17 cellular contexts compared by ENCODE assay signal in genomic region chr11:67378544-67378943, GRCh38. TPM values are rescaled to one million over a fixed set of nuclear protein-coding genes. Genes with fewer than 3 reads are reported as not detected.
DNase-seq lines count a peak whose midpoint lies in the region; ATAC-seq, FAIRE-seq and TF ChIP-seq lines count a peak whose summit lies in the region.
"Had no signal": no experiment of that assay in that cellular context is flagged by ENCODE, and none has a peak within 500 bp of the region (broad histone marks: within the 10 kb centered on the region; RNA-seq: fewer than 3 reads in every experiment).

No MANE protein-coding gene starts in this region.

- POLR2A ChIA-PET in activated B cell treated with CpG ODN at 0.5 μM for 24 hours (lab: Charles Lee): interaction anchor here (0.6 to 26.4 kb wide), 6 partner anchors 13 to 87 kb away, joined by 3 to 1307 read pairs (median 4); partner anchors contain the start of genes CLCF1, POLD4 and RAD9A

- H3F3A ChIP-seq in neural progenitor cell (ENCODE audit: low read depth): peaks cover 29% of the 10 kb centered on the region

- no peaks in the 10 kb centered on the region for H3K27me3 Mint-ChIP-seq in activated B cell treated with CpG ODN at 0.5 μM for 24 hours
- H3K27me3 Mint-ChIP-seq in neural progenitor cell (ENCODE audit: insufficient read depth, low read depth): peaks cover 14% of the 10 kb centered on the region
- peaks cover 34% of the 10 kb centered on the region for H3K27me3 Mint-ChIP-seq in type B pancreatic cell

- CTCF ChIA-PET in activated B cell treated with CpG ODN at 0.5 μM for 24 hours (lab: Charles Lee): interaction anchor here (4.4 to 22.6 kb wide), 3 partner anchors 25 to 59 kb away, joined by 48 to 735 read pairs (median 200); partner anchors contain the start of gene POLD4

- ATAC-seq in Right ventricle myocardium inferior (no peak), Right ventricle myocardium superior (ENCODE audit: poor library complexity) (no peak), activated B cell treated with CpG ODN at 0.5 μM for 24 hours (ENCODE audit: low read depth) (no peak)

- H3K4me2 ChIP-seq in neural progenitor cell: no peak overlapping the region

- DNase-seq in Right ventricle myocardium inferior (ENCODE audit: missing footprints) (peak; percentile 18), Right ventricle myocardium superior (no peak), activated B cell treated with CpG ODN at 0.5 μM for 24 hours (no peak), neural progenitor cell (ENCODE audit: low spot score) (no peak), vagina (ENCODE audit: extremely low spot score in 2 of 2) (no peak), frontal cortex (ENCODE audit: low spot score in 2 of 2) (no peak), NCI-H1092 treated with DMSO at 0.1 percent for 48 hours (lab: John Stamatoyannopoulos, UW) (no peak), type B pancreatic cell (ENCODE audit: extremely low spot score, unreplicated experiment) (no peak)
- DNase-seq: CD4-positive, CD25-positive, alpha-beta regulatory T cell; KBM-7; NCI-H1694; NCI-H2107; NCI-H345; NCI-H69; NK-92 treated with Interleukin-12 subunit alpha and Interleukin-12 subunit beta, amount 100 ng/mL, for 24 hours had no signal

- peaks cover under 1% of the 10 kb centered on the region for H3K36me3 Mint-ChIP-seq in activated B cell treated with CpG ODN at 0.5 μM for 24 hours (ENCODE audit: low read depth)
- H3K36me3 Mint-ChIP-seq in neural progenitor cell: no peaks in the 10 kb centered on the region
- no peaks in the 10 kb centered on the region for H3K36me3 Mint-ChIP-seq in type B pancreatic cell
- H3K36me3 Mint-ChIP-seq: CD4-positive, CD25-positive, alpha-beta regulatory T cell had no signal

- TF ChIP-seq POLR2A in vagina (IDR thresholded peaks at IDR 0.05): no peak

- H3K9me3 Mint-ChIP-seq in activated B cell treated with CpG ODN at 0.5 μM for 24 hours: no peaks in the 10 kb centered on the region
- no peaks in the 10 kb centered on the region for H3K9me3 Mint-ChIP-seq in neural progenitor cell
- no peaks in the 10 kb centered on the region for H3K9me3 Mint-ChIP-seq in type B pancreatic cell

- TF ChIP-seq CTCF in activated B cell treated with CpG ODN at 0.5 μM for 24 hours (IDR thresholded peaks at IDR 0.05) (no peak), neural progenitor cell (IDR thresholded peaks at IDR 0.05) (no peak), vagina (IDR thresholded peaks at IDR 0.05) (no peak), type B pancreatic cell (conservative IDR thresholded peaks at IDR 0.05) (no peak)

- H3K27ac ChIP-seq in neural progenitor cell (no peak overlapping the region), vagina (peak overlapping the region; percentile 60)

- H3K27me3 ChIP-seq in neural progenitor cell: peaks cover 45% of the 10 kb centered on the region
- H3K27me3 ChIP-seq in vagina: no peaks in the 10 kb centered on the region

- no peaks in the 10 kb centered on the region for H3K9me3 ChIP-seq in neural progenitor cell (ENCODE audit: low read depth)
- H3K9me3 ChIP-seq in vagina: no peaks in the 10 kb centered on the region
- H3K9me3 ChIP-seq: HAP-1 had no signal

- no peaks in the 10 kb centered on the region for H3K79me2 ChIP-seq in neural progenitor cell (ENCODE audit: low read depth)

- H3K36me3 ChIP-seq in neural progenitor cell: no peaks in the 10 kb centered on the region
- no peaks in the 10 kb centered on the region for H3K36me3 ChIP-seq in vagina
- H3K36me3 ChIP-seq: HAP-1 had no signal

- H4K20me1 ChIP-seq in neural progenitor cell (ENCODE audit: low read depth): no peaks in the 10 kb centered on the region

- H3K4me3 Mint-ChIP-seq in activated B cell treated with CpG ODN at 0.5 μM for 24 hours (no peak overlapping the region), neural progenitor cell (no peak overlapping the region), type B pancreatic cell (no peak overlapping the region)
- H3K4me3 Mint-ChIP-seq: CD4-positive, CD25-positive, alpha-beta regulatory T cell had no signal

- H3K4me1 Mint-ChIP-seq in activated B cell treated with CpG ODN at 0.5 μM for 24 hours (peaks cover 49% of the 10 kb centered on the region), neural progenitor cell (peaks cover 35% of the 10 kb centered on the region), type B pancreatic cell (ENCODE audit: unreplicated experiment) (peaks cover 23% of the 10 kb centered on the region)

- peaks cover 33% of the 10 kb centered on the region for H3K4me1 ChIP-seq in neural progenitor cell
- H3K4me1 ChIP-seq in vagina: peaks cover 48% of the 10 kb centered on the region

- FAIRE-seq in frontal cortex (lab: Jason Lieb, UNC): no peak

- intact Hi-C loops in Right ventricle myocardium inferior (cut with DNase I): no loop called here
- intact Hi-C loops in Right ventricle myocardium superior (cut with DNase I): no loop called here
- intact Hi-C loops in activated B cell treated with CpG ODN at 0.5 μM for 24 hours (cut with micrococcal nuclease): no loop called here
- intact Hi-C loops in vagina (cut with DNase I): no loop called here

- H3K4me3 ChIP-seq in neural progenitor cell: no peak overlapping the region
- no peak overlapping the region for H3K4me3 ChIP-seq in vagina
- H3K4me3 ChIP-seq: HAP-1 had no signal

- no peak overlapping the region for H2AFZ ChIP-seq in neural progenitor cell (replicated peaks)

- no peak overlapping the region for H3K9ac ChIP-seq in neural progenitor cell

- H3K27ac Mint-ChIP-seq in activated B cell treated with CpG ODN at 0.5 μM for 24 hours: peak overlapping the region; percentile 46
- peak overlapping the region; percentile 69 for H3K27ac Mint-ChIP-seq in neural progenitor cell
- no peak overlapping the region for H3K27ac Mint-ChIP-seq in type B pancreatic cell
- H3K27ac Mint-ChIP-seq: CD4-positive, CD25-positive, alpha-beta regulatory T cell had no signal

RNA-seq across cellular contexts. Expression of gene CLCF1, which starts 5.1 kb away (rescaled TPM):
- 0.51 TPM for total RNA-seq in Right ventricle myocardium inferior
- total RNA-seq in Right ventricle myocardium superior: 0.27 TPM
- 28.2 and 30.7 TPM in 2 replicates for total RNA-seq in activated B cell treated with CpG ODN at 0.5 μM for 24 hours
- 2.0 and 3.7 TPM in 2 replicates for total RNA-seq in neural progenitor cell (ENCODE audit: low replicate concordance)
- total RNA-seq in vagina: 20.6 TPM
- total RNA-seq in frontal cortex: under 0.01 TPM
- total RNA-seq in type B pancreatic cell (ENCODE audit: low replicate concordance): 3.2 and 6.7 TPM in 2 replicates

RNA-seq across cellular contexts. Expression of gene RAD9A, which starts 13.2 kb away (rescaled TPM):
- total RNA-seq in Right ventricle myocardium inferior: 6.9 TPM
- 5.7 TPM for total RNA-seq in Right ventricle myocardium superior
- total RNA-seq in activated B cell treated with CpG ODN at 0.5 μM for 24 hours: 30.4 and 35.2 TPM in 2 replicates
- total RNA-seq in neural progenitor cell (ENCODE audit: low replicate concordance): 10.4 and 37.5 TPM in 2 replicates
- 20.6 TPM for total RNA-seq in vagina
- total RNA-seq in frontal cortex: 11.8 TPM
- 29.5 and 41.2 TPM in 2 replicates for total RNA-seq in type B pancreatic cell (ENCODE audit: low replicate concordance)

RNA-seq across cellular contexts. Expression of gene PPP1CA, which starts 23.1 kb away (rescaled TPM):
- total RNA-seq in Right ventricle myocardium inferior (112 TPM), Right ventricle myocardium superior (103 TPM), activated B cell treated with CpG ODN at 0.5 μM for 24 hours (349 and 354 TPM in 2 replicates), neural progenitor cell (ENCODE audit: low replicate concordance) (102 and 189 TPM in 2 replicates), vagina (102 TPM), frontal cortex (69.3 TPM), type B pancreatic cell (ENCODE audit: low replicate concordance) (137 TPM in 2 replicates)

RNA-seq across cellular contexts. Expression of gene POLD4, which starts 25.2 kb away (rescaled TPM):
- total RNA-seq in Right ventricle myocardium inferior (49.7 TPM), Right ventricle myocardium superior (39.9 TPM), activated B cell treated with CpG ODN at 0.5 μM for 24 hours (166 and 169 TPM in 2 replicates), neural progenitor cell (ENCODE audit: low replicate concordance) (1.1 and 17.8 TPM in 2 replicates), vagina (80.0 TPM), frontal cortex (3.7 TPM), type B pancreatic cell (ENCODE audit: low replicate concordance) (15.0 and 29.4 TPM in 2 replicates)

RNA-seq across cellular contexts. Expression of gene TBC1D10C, which starts 25.3 kb away (rescaled TPM):
- total RNA-seq in Right ventricle myocardium inferior: 1.3 TPM
- total RNA-seq in Right ventricle myocardium superior: 1.00 TPM
- total RNA-seq in activated B cell treated with CpG ODN at 0.5 μM for 24 hours: 158 and 163 TPM in 2 replicates
- total RNA-seq in neural progenitor cell (ENCODE audit: low replicate concordance): 0.15 and 1.1 TPM in 2 replicates
- total RNA-seq in vagina: 6.6 TPM
- not detected for total RNA-seq in frontal cortex
- total RNA-seq in type B pancreatic cell (ENCODE audit: low replicate concordance): 0.87 TPM in 1 of 2 replicates, not detected in the other
- total RNA-seq: A172 had no signal
